22 cellular contexts compared by ENCODE assay signal in genomic region chr7:120521761-120522737, GRCh38.
DNase-seq lines count a peak whose midpoint lies in the region; ATAC-seq and TF ChIP-seq lines count a peak whose summit lies in the region.
"Had no signal": no experiment of that assay in that cellular context is flagged by ENCODE, and none has a peak within 500 bp of the region (broad histone marks: within the 10 kb centered on the region; RNA-seq: fewer than 3 reads in every experiment).

No MANE protein-coding gene starts in this region.

- H3K79me2 ChIP-seq in PC-9 (ENCODE audit: low read depth), result no peaks in the 10 kb centered on the region

- no peak overlapping the region for H3K27ac Mint-ChIP-seq in effector memory CD8-positive, alpha-beta T cell
- H3K27ac Mint-ChIP-seq: activated naive CD4-positive, alpha-beta T cell treated with anti-CD3 and anti-CD28 coated beads, Interleukin-2, amount 50 U/mL, for 24 hours had no signal

- DNase-seq in ELR (ENCODE audit: low read depth) (peak; percentile 0), PC-9 (peak; percentile 5 to 48), globus pallidus (ENCODE audit: low spot score) (no peak), substantia nigra (lab: John Stamatoyannopoulos, UW) (no peak)
- no peak for DNase-seq in effector memory CD8-positive, alpha-beta T cell
- DNase-seq: cerebellar nuclear complex; effector CD8-positive, alpha-beta T cell; EL; MG63; NCI-H187; NCI-H774; retina; T-helper 9 cell had no signal

- TF ChIP-seq CTCF in PC-9 (conservative IDR thresholded peaks at IDR 0.05), result no peak

- peak overlapping the region; percentile 66 for H3K9ac ChIP-seq in HUES48 (ENCODE audit: low read depth, low read length)
- H3K9ac ChIP-seq in iPS-15b (ENCODE audit: low read depth, low read length), result peak overlapping the region; percentile 51
- H3K9ac ChIP-seq: BLaER1 treated with 17β-estradiol and CSF1 and Interleukin-3, amounts not matched to agents 10 nM and 100 nM had no signal

- no peak overlapping the region for H2AFZ ChIP-seq in PC-9

- H3K27me3 ChIP-seq in HUES48 (ENCODE audit: control insufficient read depth, insufficient read depth, low read length) (no peaks in the 10 kb centered on the region), PC-9 (ENCODE audit: insufficient read depth, low read depth) (no peaks in the 10 kb centered on the region), iPS-15b (ENCODE audit: control insufficient read depth, insufficient read depth, low read length) (no peaks in the 10 kb centered on the region)
- H3K27me3 ChIP-seq: BLaER1 treated with 17β-estradiol and CSF1 and Interleukin-3, amounts not matched to agents 10 nM and 100 nM; MG63; neutrophil had no signal

- no peaks in the 10 kb centered on the region for H4K20me1 ChIP-seq in PC-9 (ENCODE audit: insufficient read depth)
- H4K20me1 ChIP-seq: BLaER1 treated with 17β-estradiol and CSF1 and Interleukin-3, amounts not matched to agents 10 nM and 100 nM had no signal

- H3K4me2 ChIP-seq in PC-9, result no peak overlapping the region
- H3K4me2 ChIP-seq: BLaER1 treated with 17β-estradiol and CSF1 and Interleukin-3, amounts not matched to agents 10 nM and 100 nM had no signal

- no peaks in the 10 kb centered on the region for H3K36me3 Mint-ChIP-seq in effector memory CD8-positive, alpha-beta T cell (ENCODE audit: insufficient read depth)
- H3K36me3 Mint-ChIP-seq: activated naive CD4-positive, alpha-beta T cell treated with anti-CD3 and anti-CD28 coated beads, Interleukin-2, amount 50 U/mL, for 24 hours; IgD-negative memory B cell had no signal

- intact Hi-C loops in PC-9 (cut with micrococcal nuclease; ENCODE audit: unreplicated experiment), result no loop called here

- no peak for ATAC-seq in GM19452 (IDR thresholded peaks at IDR 0.05; ENCODE audit: unreplicated experiment)
- no peak for ATAC-seq in effector memory CD8-positive, alpha-beta T cell (replicated peaks)
- ATAC-seq: left lobe of liver had no signal

- H3K27me3 Mint-ChIP-seq in effector memory CD8-positive, alpha-beta T cell, result no peaks in the 10 kb centered on the region
- H3K27me3 Mint-ChIP-seq: activated naive CD4-positive, alpha-beta T cell treated with anti-CD3 and anti-CD28 coated beads, Interleukin-2, amount 50 U/mL, for 24 hours; IgD-negative memory B cell had no signal

- H3K4me3 Mint-ChIP-seq in effector memory CD8-positive, alpha-beta T cell, result no peak overlapping the region
- H3K4me3 Mint-ChIP-seq: activated naive CD4-positive, alpha-beta T cell treated with anti-CD3 and anti-CD28 coated beads, Interleukin-2, amount 50 U/mL, for 24 hours; IgD-negative memory B cell had no signal

- H3K9me3 ChIP-seq in HUES48 (ENCODE audit: control insufficient read depth, insufficient read depth, low read length) (no peaks in the 10 kb centered on the region), PC-9 (ENCODE audit: insufficient read depth, low read depth) (no peaks in the 10 kb centered on the region), iPS-15b (ENCODE audit: control insufficient read depth, insufficient read depth, low read length) (no peaks in the 10 kb centered on the region)
- H3K9me3 ChIP-seq: BLaER1 treated with 17β-estradiol and CSF1 and Interleukin-3, amounts not matched to agents 10 nM and 100 nM; MG63; neutrophil had no signal

- no peaks in the 10 kb centered on the region for H3K9me2 ChIP-seq in PC-9 (ENCODE audit: insufficient read depth)

- peaks cover 8% of the 10 kb centered on the region in 2 donors for H3K9me3 Mint-ChIP-seq in effector memory CD8-positive, alpha-beta T cell
- H3K9me3 Mint-ChIP-seq: activated naive CD4-positive, alpha-beta T cell treated with anti-CD3 and anti-CD28 coated beads, Interleukin-2, amount 50 U/mL, for 24 hours; IgD-negative memory B cell had no signal

- H3K4me3 ChIP-seq in HUES48 (ENCODE audit: low read depth, low read length) (peak overlapping the region; percentile 33; the same call in 1 of the 2 replicates), PC-9 (no peak overlapping the region), iPS-15b (ENCODE audit: low read depth, low read length) (peak overlapping the region; percentile 6)
- H3K4me3 ChIP-seq: BLaER1 treated with 17β-estradiol and CSF1 and Interleukin-3, amounts not matched to agents 10 nM and 100 nM; MG63; SK-N-MC had no signal

- CTCF ChIA-PET in PC-9 (lab: Charles Lee), result no interaction called here

- POLR2A ChIA-PET in PC-9 (lab: Charles Lee; ENCODE audit: unreplicated experiment), result interaction anchor here (0.7 kb wide), 1 partner anchor 13 kb away, joined by 3 read pairs; no protein-coding TSS in a partner anchor

- H3K27ac ChIP-seq in HUES48 (ENCODE audit: low read depth, low read length) (peak overlapping the region; percentile 99), PC-9 (peak overlapping the region; percentile 40; the same call in 1 of the 2 replicates), substantia nigra (ENCODE audit: low read depth, low read length, poor library complexity, severe bottlenecking) (no peak overlapping the region)
- H3K27ac ChIP-seq: BLaER1 treated with 17β-estradiol and CSF1 and Interleukin-3, amounts not matched to agents 10 nM and 100 nM; neutrophil; SK-N-MC had no signal

- no TSS peak for BruUV-seq in PC-9 (replicated peaks; lab: Mats Ljungman, UMichigan)

- H3K4me1 ChIP-seq in HUES48 (ENCODE audit: control insufficient read depth, insufficient read depth, low read length), result peaks cover 45% of the 10 kb centered on the region
- 0 out of 2 replicates have a peak, but pooled peaks cover 9% of the 10 kb centered on the region for H3K4me1 ChIP-seq in PC-9 (replicated peaks; ENCODE audit: insufficient read depth)
- H3K4me1 ChIP-seq in iPS-15b (ENCODE audit: control insufficient read depth, insufficient read depth, low read length), result peaks cover 20% of the 10 kb centered on the region
- H3K4me1 ChIP-seq: BLaER1 treated with 17β-estradiol and CSF1 and Interleukin-3, amounts not matched to agents 10 nM and 100 nM had no signal

- H3K36me3 ChIP-seq in HUES48 (ENCODE audit: control insufficient read depth, insufficient read depth, low read length) (no peaks in the 10 kb centered on the region), PC-9 (ENCODE audit: low read depth) (no peaks in the 10 kb centered on the region), iPS-15b (ENCODE audit: control insufficient read depth, insufficient read depth, low read length) (no peaks in the 10 kb centered on the region)
- H3K36me3 ChIP-seq: BLaER1 treated with 17β-estradiol and CSF1 and Interleukin-3, amounts not matched to agents 10 nM and 100 nM; MG63; neutrophil had no signal

- H3K4me1 Mint-ChIP-seq in effector memory CD8-positive, alpha-beta T cell (ENCODE audit: low read depth in 2 of 2), result no peaks in the 10 kb centered on the region
- H3K4me1 Mint-ChIP-seq: activated naive CD4-positive, alpha-beta T cell treated with anti-CD3 and anti-CD28 coated beads, Interleukin-2, amount 50 U/mL, for 24 hours; IgD-negative memory B cell had no signal

- no peaks in the 10 kb centered on the region for H3F3A ChIP-seq in PC-9 (ENCODE audit: insufficient read depth, low read depth)

Comparison
In these comparisons a context has a peak if more than half of its experiments do, and no peak if none do; other contexts are left out.
1. DNase-seq: peak in ELR (single experiment) and PC-9 (2 of 2); none in effector memory CD8-positive, alpha-beta T cell (0 of 3), globus pallidus (single experiment) and substantia nigra (0 of 49).